ENCODE assay signal across 16 cellular contexts in genomic region chr14:75519826-75520692, GRCh38. TPM values are rescaled to one million over a fixed set of nuclear protein-coding genes. Genes with fewer than 3 reads are reported as not detected.
DNase-seq lines count a peak whose midpoint lies in the region; ATAC-seq and TF ChIP-seq lines count a peak whose summit lies in the region.
"Had no signal": no experiment of that assay in that cellular context is flagged by ENCODE, and none has a peak within 500 bp of the region (broad histone marks: within the 10 kb centered on the region; RNA-seq: fewer than 3 reads in every experiment).

No MANE protein-coding gene starts in this region.

- H3K79me2 ChIP-seq in neural progenitor cell (ENCODE audit: low read depth): no peaks in the 10 kb centered on the region

- no peaks in the 10 kb centered on the region for H3K36me3 ChIP-seq in neural progenitor cell

- POLR2A ChIA-PET in activated CD4-positive, alpha-beta T cell treated with anti-CD3 and anti-CD28 coated beads, Interleukin-2, amount 10 ng/mL, durations not matched to agents 7 days and 5 days (lab: Charles Lee): no interaction called here

- H3K27me3 Mint-ChIP-seq in activated CD4-positive, alpha-beta T cell treated with anti-CD3 and anti-CD28 coated beads, Interleukin-2, amount 10 ng/mL, durations not matched to agents 7 days and 5 days: no peaks in the 10 kb centered on the region
- H3K27me3 Mint-ChIP-seq in activated naive CD8-positive, alpha-beta T cell treated with anti-CD3 and anti-CD28 coated beads, Interleukin-2, amount 50 U/mL, for 24 hours: no peaks in the 10 kb centered on the region
- no peaks in the 10 kb centered on the region for H3K27me3 Mint-ChIP-seq in neural progenitor cell (ENCODE audit: insufficient read depth, low read depth)

- H3K27me3 ChIP-seq in neural progenitor cell: no peaks in the 10 kb centered on the region

- no peak for TF ChIP-seq CTCF in neural progenitor cell (IDR thresholded peaks at IDR 0.05)

- no peaks in the 10 kb centered on the region for H3K9me3 Mint-ChIP-seq in activated CD4-positive, alpha-beta T cell treated with anti-CD3 and anti-CD28 coated beads, Interleukin-2, amount 10 ng/mL, durations not matched to agents 7 days and 5 days
- H3K9me3 Mint-ChIP-seq in activated naive CD8-positive, alpha-beta T cell treated with anti-CD3 and anti-CD28 coated beads, Interleukin-2, amount 50 U/mL, for 24 hours: no peaks in the 10 kb centered on the region
- H3K9me3 Mint-ChIP-seq in neural progenitor cell: no peaks in the 10 kb centered on the region

- H3K4me3 Mint-ChIP-seq in activated CD4-positive, alpha-beta T cell treated with anti-CD3 and anti-CD28 coated beads, Interleukin-2, amount 10 ng/mL, durations not matched to agents 7 days and 5 days: no peak overlapping the region
- peak overlapping the region; percentile 6 for H3K4me3 Mint-ChIP-seq in activated naive CD8-positive, alpha-beta T cell treated with anti-CD3 and anti-CD28 coated beads, Interleukin-2, amount 50 U/mL, for 24 hours
- no peak overlapping the region for H3K4me3 Mint-ChIP-seq in neural progenitor cell

- H3K4me3 ChIP-seq in neural progenitor cell: no peak overlapping the region
- H3K4me3 ChIP-seq: lung, psoas muscle had no signal

- no peak overlapping the region for H3K4me2 ChIP-seq in neural progenitor cell

- ATAC-seq in activated naive CD8-positive, alpha-beta T cell treated with anti-CD3 and anti-CD28 coated beads, Interleukin-2, amount 50 U/mL, for 24 hours: no peak
- ATAC-seq: HCT116, psoas muscle had no signal

- H2AFZ ChIP-seq in neural progenitor cell (replicated peaks): peak overlapping the region; percentile 54

- CTCF ChIA-PET in activated CD4-positive, alpha-beta T cell treated with anti-CD3 and anti-CD28 coated beads, Interleukin-2, amount 10 ng/mL, durations not matched to agents 7 days and 5 days (lab: Charles Lee): interaction anchor here (0.7 to 13.6 kb wide), 9 partner anchors 8 to 134 kb away, joined by 4 to 101 read pairs (median 5); no protein-coding TSS in a partner anchor

- peaks cover 26% of the 10 kb centered on the region for H3K36me3 Mint-ChIP-seq in activated CD4-positive, alpha-beta T cell treated with anti-CD3 and anti-CD28 coated beads, Interleukin-2, amount 10 ng/mL, durations not matched to agents 7 days and 5 days (ENCODE audit: low read depth)
- H3K36me3 Mint-ChIP-seq in activated naive CD8-positive, alpha-beta T cell treated with anti-CD3 and anti-CD28 coated beads, Interleukin-2, amount 50 U/mL, for 24 hours (ENCODE audit: low read depth): peaks cover 21% of the 10 kb centered on the region
- H3K36me3 Mint-ChIP-seq in neural progenitor cell: no peaks in the 10 kb centered on the region

- H3F3A ChIP-seq in neural progenitor cell (ENCODE audit: low read depth): no peaks in the 10 kb centered on the region

- no peak overlapping the region for H3K9ac ChIP-seq in neural progenitor cell

- H3K27ac ChIP-seq in neural progenitor cell: no peak overlapping the region
- H3K27ac ChIP-seq: psoas muscle had no signal

- H3K9me3 ChIP-seq in neural progenitor cell (ENCODE audit: low read depth): no peaks in the 10 kb centered on the region
- H3K9me3 ChIP-seq: psoas muscle had no signal

- peaks cover 71% of the 10 kb centered on the region for H3K4me1 Mint-ChIP-seq in activated CD4-positive, alpha-beta T cell treated with anti-CD3 and anti-CD28 coated beads, Interleukin-2, amount 10 ng/mL, durations not matched to agents 7 days and 5 days
- peaks cover 67% of the 10 kb centered on the region for H3K4me1 Mint-ChIP-seq in activated naive CD8-positive, alpha-beta T cell treated with anti-CD3 and anti-CD28 coated beads, Interleukin-2, amount 50 U/mL, for 24 hours
- peaks cover 21% of the 10 kb centered on the region for H3K4me1 Mint-ChIP-seq in neural progenitor cell

- H3K27ac Mint-ChIP-seq in activated CD4-positive, alpha-beta T cell treated with anti-CD3 and anti-CD28 coated beads, Interleukin-2, amount 10 ng/mL, durations not matched to agents 7 days and 5 days: peak overlapping the region; percentile 57
- H3K27ac Mint-ChIP-seq in activated naive CD8-positive, alpha-beta T cell treated with anti-CD3 and anti-CD28 coated beads, Interleukin-2, amount 50 U/mL, for 24 hours: peak overlapping the region; percentile 99
- no peak overlapping the region for H3K27ac Mint-ChIP-seq in neural progenitor cell

- H4K20me1 ChIP-seq in neural progenitor cell (ENCODE audit: low read depth): no peaks in the 10 kb centered on the region

- H3K4me1 ChIP-seq in neural progenitor cell: peaks cover 9% of the 10 kb centered on the region
- H3K4me1 ChIP-seq: psoas muscle had no signal

- DNase-seq in activated CD4-positive, alpha-beta T cell treated with anti-CD3 and anti-CD28 coated beads, Interleukin-2, amount 10 ng/mL, durations not matched to agents 7 days and 5 days: no peak
- DNase-seq in activated CD4-positive, alpha-beta T cell treated with anti-CD3 and anti-CD28 coated beads, Interleukin-2, amount 50 U/mL, for 1 hour: no peak
- peak; percentile 26 for DNase-seq in HT1080 (ENCODE audit: low read depth)
- DNase-seq in activated naive CD8-positive, alpha-beta T cell treated with anti-CD3 and anti-CD28 coated beads, Interleukin-2, amount 50 U/mL, for 24 hours: no peak
- DNase-seq in neural progenitor cell (ENCODE audit: low spot score): no peak
- DNase-seq in D341Med (ENCODE audit: low spot score): no peak
- no peak for DNase-seq in activated gamma-delta T cell (lab: John Stamatoyannopoulos, UW)
- DNase-seq in retina: no peak
- DNase-seq: AML-193; hippocampal formation; NCI-H226; psoas muscle; stimulated activated CD4-positive, alpha-beta T cell treated with anti-CD3 and anti-CD28 coated beads, Interleukin-4, amount 100 ng/mL, for 4 hours had no signal

RNA-seq across cellular contexts. Expression of gene BATF, which starts 2.2 kb away (rescaled TPM):
- total RNA-seq in activated CD4-positive, alpha-beta T cell treated with anti-CD3 and anti-CD28 coated beads, Interleukin-2, amount 10 ng/mL, durations not matched to agents 7 days and 5 days: 10 to 100 TPM; 39.4 to 41.0 TPM
- not detected in 2 replicates for total RNA-seq in HT1080 (2014; rRNA removed; shearing (Covaris generic))
- not detected in 2 replicates for polyA plus RNA-seq in HT1080 (2015; cell fraction: cytosol; rRNA removed)
- not detected in 2 replicates for polyA plus RNA-seq in HT1080 (2015; cell fraction: nucleus; rRNA removed)
- total RNA-seq in neural progenitor cell (ENCODE audit: low replicate concordance): not detected in 2 replicates
- total RNA-seq: temporal lobe had no signal

RNA-seq across cellular contexts. Expression of gene FLVCR2, which starts 58.4 kb away (rescaled TPM):
- total RNA-seq in activated CD4-positive, alpha-beta T cell treated with anti-CD3 and anti-CD28 coated beads, Interleukin-2, amount 10 ng/mL, durations not matched to agents 7 days and 5 days: 1 to 10 TPM; 1.1 to 6.2 TPM
- 0.67 and 0.85 TPM in 2 replicates for total RNA-seq in HT1080 (2014; rRNA removed; shearing (Covaris generic))
- polyA plus RNA-seq in HT1080 (2015; cell fraction: cytosol; rRNA removed): 0.12 and 0.49 TPM in 2 replicates
- polyA plus RNA-seq in HT1080 (2015; cell fraction: nucleus; rRNA removed): 0.54 and 0.67 TPM in 2 replicates
- 1.7 and 2.8 TPM in 2 replicates for total RNA-seq in neural progenitor cell (ENCODE audit: low replicate concordance)

Comparison
In these comparisons a context has a peak if more than half of its experiments do, and no peak if none do; other contexts are left out.
1. RNA of gene BATF, which starts 2.2 kb away (total RNA-seq): 39.4 to 41.0 TPM in activated CD4-positive, alpha-beta T cell treated with anti-CD3 and anti-CD28 coated beads, Interleukin-2, amount 10 ng/mL, durations not matched to agents 7 days and 5 days; not detected in HT1080 and not detected in neural progenitor cell; every median in the first group is over 10 times any median in the second.